ENCODE assay signal across 1 cellular context in genomic region chr7:17038160-17038782, GRCh38.
TF ChIP-seq lines count a peak whose summit lies in the region.

No MANE protein-coding gene starts in this region.

TF ChIP-seq in IMR-90, 13 proteins besides CTCF, POLR2A, EP300 and RAD21:
- TF ChIP-seq RCOR1 (IDR thresholded peaks at IDR 0.05; ENCODE audit: insufficient replicate concordance, low read length) (no peak), NFE2L2 (IDR thresholded peaks at IDR 0.05; ENCODE audit: low read depth, low read length) (no peak), USF2 (IDR thresholded peaks at IDR 0.05; ENCODE audit: low read depth, low read length) (no peak), MAZ (IDR thresholded peaks at IDR 0.05; ENCODE audit: borderline replicate concordance, low read depth, low read length) (no peak), RFX5 (IDR thresholded peaks at IDR 0.05; ENCODE audit: low read depth, low read length) (no peak), ELK1 (IDR thresholded peaks at IDR 0.05; ENCODE audit: borderline replicate concordance, low read depth, low read length) (no peak), SMC3 (IDR thresholded peaks at IDR 0.05; ENCODE audit: low read depth, low read length) (no peak), CHD1 (IDR thresholded peaks at IDR 0.05; ENCODE audit: low read depth, low read length) (no peak), MXI1 (IDR thresholded peaks at IDR 0.05; ENCODE audit: borderline replicate concordance, low read depth, low read length) (no peak), MAFK (IDR thresholded peaks at IDR 0.05; ENCODE audit: low read depth, low read length) (no peak), BHLHE40 (IDR thresholded peaks at IDR 0.05; ENCODE audit: low read depth, low read length) (no peak), CEBPB (IDR thresholded peaks at IDR 0.05; ENCODE audit: low read depth, low read length) (no peak), FOS (IDR thresholded peaks at IDR 0.05; ENCODE audit: low read depth, low read length) (no peak)
